In genomic region chr5:173629628-173630027, GRCh38 we compare ENCODE assay signal across 9 cellular contexts. TPM values are rescaled to one million over a fixed set of nuclear protein-coding genes. Genes with fewer than 3 reads are reported as not detected.
DNase-seq lines count a peak whose midpoint lies in the region; ATAC-seq, FAIRE-seq and TF ChIP-seq lines count a peak whose summit lies in the region.
"Had no signal": no experiment of that assay in that cellular context is flagged by ENCODE, and none has a peak within 500 bp of the region (broad histone marks: within the 10 kb centered on the region; RNA-seq: fewer than 3 reads in every experiment).

No MANE protein-coding gene starts in this region.

- H2BK15ac ChIP-seq in mesendoderm (replicated peaks; ENCODE audit: low read depth) = no peak overlapping the region

- no peak overlapping the region for H3K4me3 Mint-ChIP-seq in CD4-positive, alpha-beta memory T cell

- no peak overlapping the region for H2BK5ac ChIP-seq in mesendoderm (ENCODE audit: low read length)

- ATAC-seq in GM19351 (IDR thresholded peaks at IDR 0.05; ENCODE audit: unreplicated experiment) (peak; percentile 52), HG02763 (IDR thresholded peaks at IDR 0.05; ENCODE audit: unreplicated experiment) (no peak)

- H4K8ac ChIP-seq in mesendoderm (ENCODE audit: low read depth, low read length) = no peak overlapping the region

- POLR2A ChIA-PET in CD4-positive, alpha-beta memory T cell (lab: Charles Lee; ENCODE audit: partially characterized antibody) = no interaction called here

- intact Hi-C loops in CD4-positive, alpha-beta memory T cell (cut with micrococcal nuclease) = no loop called here

- no peaks in the 10 kb centered on the region for H3K36me3 Mint-ChIP-seq in CD4-positive, alpha-beta memory T cell

- CTCF ChIA-PET in CD4-positive, alpha-beta memory T cell (lab: Charles Lee; ENCODE audit: partially characterized antibody) = interaction anchor here (0.8 to 3.4 kb wide), 4 partner anchors 14 to 343 kb away, joined by 4 to 14 read pairs (median 5); partner anchors contain the start of gene BOD1

- H3K18ac ChIP-seq in mesendoderm (ENCODE audit: low read length) = no peak overlapping the region

- no peak overlapping the region for H2BK120ac ChIP-seq in mesendoderm (ENCODE audit: low read depth, low read length)

- H3K79me1 ChIP-seq in mesendoderm (ENCODE audit: low read length) = no peaks in the 10 kb centered on the region

- no peaks in the 10 kb centered on the region for H3K9me3 Mint-ChIP-seq in CD4-positive, alpha-beta memory T cell

- H3K27ac Mint-ChIP-seq in CD4-positive, alpha-beta memory T cell = no peak overlapping the region

- H3K4ac ChIP-seq in mesendoderm (ENCODE audit: low read depth, low read length) = no peak overlapping the region

- H3K56ac ChIP-seq in mesendoderm (ENCODE audit: low read length) = no peak overlapping the region

- H3K4me2 ChIP-seq in mesendoderm (ENCODE audit: low read length) = no peak overlapping the region

- H3K23ac ChIP-seq in mesendoderm (ENCODE audit: low read length) = no peak overlapping the region

- no peak overlapping the region for H4K5ac ChIP-seq in mesendoderm (ENCODE audit: low read length)

- H3K27me3 ChIP-seq in mesendoderm (ENCODE audit: insufficient read depth, low read length, poor library complexity) = no peaks in the 10 kb centered on the region
- H3K27me3 ChIP-seq in CD4-positive, alpha-beta memory T cell (ENCODE audit: insufficient read depth, low read length) = no peaks in the 10 kb centered on the region

- H3K27ac ChIP-seq in VCaP (no peak overlapping the region), mesendoderm (ENCODE audit: low read depth, low read length) (no peak overlapping the region)
- H3K27ac ChIP-seq in CD4-positive, alpha-beta memory T cell (ENCODE audit: low read depth, low read length) = no peak overlapping the region

- H3K27me3 Mint-ChIP-seq in CD4-positive, alpha-beta memory T cell = peaks cover 0 to 3% of the 10 kb centered on the region in 2 donors

- no peaks in the 10 kb centered on the region for H3K79me2 ChIP-seq in mesendoderm (ENCODE audit: control insufficient read depth, insufficient read depth, low read length)

- peaks cover 0 to 3% (median 0%) of the 10 kb centered on the region in 4 donors for H3K4me1 Mint-ChIP-seq in CD4-positive, alpha-beta memory T cell

- no CpG with 5 or more reads among the region's 1 CpG for WGBS in mesendoderm (ENCODE audit: extremely low coverage, insufficient coverage, low lambda C conversion rate)

- no peaks in the 10 kb centered on the region for H3K36me3 ChIP-seq in mesendoderm (ENCODE audit: control insufficient read depth, insufficient read depth, low read length)
- no peaks in the 10 kb centered on the region for H3K36me3 ChIP-seq in CD4-positive, alpha-beta memory T cell (ENCODE audit: insufficient read depth, low read length)

- H3K4me3 ChIP-seq in mesendoderm (ENCODE audit: low read length) = no peak overlapping the region
- no peak overlapping the region for H3K4me3 ChIP-seq in CD4-positive, alpha-beta memory T cell (ENCODE audit: low read length in 2 of 2)

- DNase-seq in D721Med (ENCODE audit: insufficient read length, low spot score) = no peak
- peak; percentile 67 for DNase-seq in mesendoderm
- DNase-seq in A172 (ENCODE audit: low spot score) = no peak
- DNase-seq in CD4-positive, alpha-beta memory T cell = no peak
- no peak for DNase-seq in glomerular visceral epithelial cell (ENCODE audit: extremely low spot score)

- no peak for FAIRE-seq in D721Med (lab: Jason Lieb, UNC)
- FAIRE-seq: endometrium had no signal

- TF ChIP-seq CTCF in D721Med (IDR thresholded peaks at IDR 0.05; ENCODE audit: insufficient read depth, missing control alignments) (peak; percentile 8), VCaP (conservative IDR thresholded peaks at IDR 0.05) (0 out of 2 replicates have a peak, but pooled peaks have one; percentile 12)

- H3K9ac ChIP-seq in mesendoderm (ENCODE audit: low read length) = no peak overlapping the region

- H3K9me3 ChIP-seq in CD4-positive, alpha-beta memory T cell (ENCODE audit: control insufficient read depth in 1 of 2, low read length in 2 of 2) = no peaks in the 10 kb centered on the region

- peaks cover 7% of the 10 kb centered on the region for H3K4me1 ChIP-seq in mesendoderm (ENCODE audit: control insufficient read depth, low read depth, low read length)
- H3K4me1 ChIP-seq in CD4-positive, alpha-beta memory T cell (ENCODE audit: insufficient read depth, low read length) = no peaks in the 10 kb centered on the region

- no peak overlapping the region for H2AK5ac ChIP-seq in mesendoderm (ENCODE audit: low read length)

RNA-seq across cellular contexts. Expression of gene BOD1, which starts 13.2 kb away (rescaled TPM):
- 94.2 TPM for polyA plus RNA-seq in mesendoderm (2013, experiment 1 of 2)
- 94.9 TPM for polyA plus RNA-seq in mesendoderm (2013, experiment 2 of 2)
- total RNA-seq in A172 (2014; rRNA removed; shearing (Covaris generic)) = 80.6 and 83.8 TPM in 2 replicates
- 10 to 100 TPM; 35.7 to 38.1 TPM for total RNA-seq in CD4-positive, alpha-beta memory T cell
- 10 to 100 TPM; 11.8 to 14.5 TPM for polyA plus RNA-seq in CD4-positive, alpha-beta memory T cell
